In the genomic region with DNA sequence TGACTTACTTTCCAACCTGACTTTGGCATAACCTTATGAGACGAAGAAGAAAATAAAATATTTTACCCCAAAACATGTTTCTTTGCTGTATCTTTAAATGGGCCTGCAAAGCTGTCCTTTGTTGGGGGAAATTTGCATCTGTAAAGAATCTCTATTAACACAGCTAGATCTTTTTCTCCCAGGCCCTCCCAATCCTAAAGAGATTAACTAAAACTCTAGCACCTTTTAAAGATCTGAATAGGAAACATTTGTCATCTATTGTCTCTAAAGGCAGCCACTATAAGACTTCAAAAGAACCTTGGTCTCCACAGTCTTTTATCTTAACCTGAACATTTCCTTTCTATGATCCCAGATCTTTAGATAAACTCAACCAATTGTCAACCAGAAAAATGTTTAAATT, we compare ENCODE assay signal across 6 cellular contexts. TPM values are rescaled to one million over a fixed set of nuclear protein-coding genes. Genes with fewer than 3 reads are reported as not detected.
DNase-seq lines count a peak whose midpoint lies in the region; TF ChIP-seq lines count a peak whose summit lies in the region.
"Not testable (repeated sequence)": the region's sequence is repeated elsewhere in the genome, so short reads cannot be mapped to it uniquely, and the experiment has no call there.

No MANE protein-coding gene starts in this region.

- DNase-seq in NT2/D1 (ENCODE audit: low read depth, low spot score): peak; percentile 55
- not testable (repeated sequence) for DNase-seq in endodermal cell
- DNase-seq in iPS DF 6.9 (ENCODE audit: low read depth, low spot score): peak; percentile 18
- peak; percentile 58 for DNase-seq in neural progenitor cell (ENCODE audit: low spot score)

- not testable (repeated sequence) for H3K4me3 ChIP-seq in HUES48 (ENCODE audit: low read depth, low read length); NT2/D1 (ENCODE audit: insufficient read length, low read depth); iPS DF 6.9 (ENCODE audit: low read length); neural progenitor cell
- H3K4me3 ChIP-seq in endodermal cell (ENCODE audit: low read length): peak overlapping the region; percentile 53

- H3K9me3 Mint-ChIP-seq in endodermal cell: peaks cover 39% of the 10 kb centered on the region
- not testable (repeated sequence) for H3K9me3 Mint-ChIP-seq in neural progenitor cell

- H2AFZ ChIP-seq in neural progenitor cell (replicated peaks): not testable (repeated sequence)

- peak overlapping the region; percentile 21; the same call in 1 of the 2 replicates for H3K9ac ChIP-seq in ES-I3 (ENCODE audit: low read depth, low read length)
- not testable (repeated sequence) for H3K9ac ChIP-seq in HUES48 (ENCODE audit: low read depth, low read length); NT2/D1 (ENCODE audit: insufficient read length, low read depth); endodermal cell (ENCODE audit: extremely low read depth, low read length, poor library complexity, severe bottlenecking); neural progenitor cell

- H3K4me3 Mint-ChIP-seq in endodermal cell, neural progenitor cell: not testable (repeated sequence)

- not testable (repeated sequence) for H3K27ac Mint-ChIP-seq in endodermal cell, neural progenitor cell

- H3K4me2 ChIP-seq in neural progenitor cell: peak overlapping the region; percentile 25

- H3F3A ChIP-seq in neural progenitor cell (ENCODE audit: low read depth): peaks cover 14% of the 10 kb centered on the region

- H3K27ac ChIP-seq in HUES48 (ENCODE audit: low read depth, low read length): peak overlapping the region; percentile 89
- H3K27ac ChIP-seq in endodermal cell (ENCODE audit: low read depth, low read length); iPS DF 6.9 (ENCODE audit: low read length); neural progenitor cell: not testable (repeated sequence)

- H3K4me1 ChIP-seq in ES-I3 (ENCODE audit: insufficient read depth, low read length); NT2/D1 (ENCODE audit: insufficient read depth, insufficient read length); endodermal cell (ENCODE audit: control insufficient read depth, insufficient read depth, low read length); iPS DF 6.9 (ENCODE audit: control insufficient read depth, insufficient read depth, low read length): not testable (repeated sequence)
- peaks cover 16% of the 10 kb centered on the region for H3K4me1 ChIP-seq in HUES48 (ENCODE audit: control insufficient read depth, insufficient read depth, low read length)
- H3K4me1 ChIP-seq in neural progenitor cell: peaks cover 22% of the 10 kb centered on the region

- peaks cover 11% of the 10 kb centered on the region for H3K36me3 Mint-ChIP-seq in endodermal cell (ENCODE audit: low read depth)
- not testable (repeated sequence) for H3K36me3 Mint-ChIP-seq in neural progenitor cell

- peaks cover 48% of the 10 kb centered on the region for H3K27me3 Mint-ChIP-seq in endodermal cell (ENCODE audit: insufficient read depth)
- H3K27me3 Mint-ChIP-seq in neural progenitor cell (ENCODE audit: insufficient read depth, low read depth): not testable (repeated sequence)

- H3K9me3 ChIP-seq in ES-I3 (ENCODE audit: control insufficient read depth, insufficient read depth, low read length); HUES48 (ENCODE audit: control insufficient read depth, insufficient read depth, low read length); NT2/D1 (ENCODE audit: insufficient read depth, low read length); iPS DF 6.9 (ENCODE audit: control insufficient read depth, insufficient read depth, low read length); neural progenitor cell (ENCODE audit: low read depth): not testable (repeated sequence)
- H3K9me3 ChIP-seq in endodermal cell (ENCODE audit: control insufficient read depth, low read length): peaks cover 22% of the 10 kb centered on the region

- not testable (repeated sequence) for H3K79me2 ChIP-seq in neural progenitor cell (ENCODE audit: low read depth)

- H3K27me3 ChIP-seq in HUES48 (ENCODE audit: control insufficient read depth, insufficient read depth, low read length) (peaks cover 83% of the 10 kb centered on the region), NT2/D1 (ENCODE audit: insufficient read depth, insufficient read length) (peaks cover 90% of the 10 kb centered on the region), neural progenitor cell (peaks cover 33% of the 10 kb centered on the region)
- H3K27me3 ChIP-seq in endodermal cell (ENCODE audit: control insufficient read depth, insufficient read depth, low read length, poor library complexity, severe bottlenecking); iPS DF 6.9 (ENCODE audit: control insufficient read depth, insufficient read depth, low read length): not testable (repeated sequence)

- not testable (repeated sequence) for H4K20me1 ChIP-seq in neural progenitor cell (ENCODE audit: low read depth)

- not testable (repeated sequence) for TF ChIP-seq CTCF in endodermal cell (conservative IDR thresholded peaks at IDR 0.05); neural progenitor cell (IDR thresholded peaks at IDR 0.05)

- H3K4me1 Mint-ChIP-seq in endodermal cell (peaks cover 19% of the 10 kb centered on the region), neural progenitor cell (peaks cover 12% of the 10 kb centered on the region)

- WGBS in endodermal cell (ENCODE audit: insufficient coverage in 1 of 2, insufficient read length in 1 of 2), 2 experiments: 14% methylated on average over 1 of the region's 1 CpG; no CpG with 5 or more reads in 1 of the 2 experiments
- no CpG with 5 or more reads among the region's 1 CpG for WGBS in iPS DF 6.9 (ENCODE audit: insufficient coverage, insufficient read length)

- H3K36me3 ChIP-seq in ES-I3 (ENCODE audit: insufficient read depth, low read length); HUES48 (ENCODE audit: control insufficient read depth, insufficient read depth, low read length); NT2/D1 (ENCODE audit: insufficient read depth, insufficient read length, low read length); endodermal cell (ENCODE audit: control insufficient read depth, insufficient read depth, low read length); iPS DF 6.9 (ENCODE audit: control insufficient read depth, insufficient read depth, low read length); neural progenitor cell: not testable (repeated sequence)

RNA-seq across cellular contexts. Expression of gene MIS18BP1, which starts 41.8 kb away (rescaled TPM):
- total RNA-seq in endodermal cell: 10 to 100 TPM; 61.0 to 91.8 TPM
- 46.4 TPM for polyA plus RNA-seq in endodermal cell (2013, experiment 1 of 2)
- polyA plus RNA-seq in endodermal cell (2013, experiment 2 of 2): 59.0 TPM
- 130 and 211 TPM in 2 replicates for total RNA-seq in neural progenitor cell (ENCODE audit: low replicate concordance)
